In the genomic region with DNA sequence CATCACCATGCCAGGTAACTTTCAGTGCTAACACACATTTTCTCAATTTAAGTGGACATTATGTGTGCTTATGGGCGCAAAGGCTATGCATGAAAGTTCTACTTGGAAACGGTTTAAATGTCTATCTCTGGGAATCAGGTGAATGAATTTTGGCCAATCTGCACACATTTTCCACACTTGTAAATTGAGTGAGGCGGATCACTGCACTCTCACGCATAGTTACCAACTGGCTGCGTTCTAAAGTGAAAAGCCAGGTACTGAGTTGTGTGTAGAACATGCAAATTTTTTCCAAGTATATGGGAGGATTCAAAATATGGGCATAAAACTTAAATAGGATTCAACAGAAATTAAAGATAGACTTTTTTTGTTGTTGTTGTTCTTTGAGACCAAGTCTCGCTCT, we compare ENCODE assay signal across 35 cellular contexts.
DNase-seq lines count a peak whose midpoint lies in the region; ATAC-seq, FAIRE-seq and TF ChIP-seq lines count a peak whose summit lies in the region.
"Had no signal": no experiment of that assay in that cellular context is flagged by ENCODE, and none has a peak within 500 bp of the region (broad histone marks: within the 10 kb centered on the region; RNA-seq: fewer than 3 reads in every experiment).

No MANE protein-coding gene starts in this region.

- TF ChIP-seq CTCF in neural progenitor cell (IDR thresholded peaks at IDR 0.05) (no peak), thyroid gland (IDR thresholded peaks at IDR 0.05) (no peak), WTC11 (IDR thresholded peaks at IDR 0.05) (no peak), hepatocyte (IDR thresholded peaks at IDR 0.05; ENCODE audit: poor library complexity) (no peak)

- H3K36me3 Mint-ChIP-seq in neural progenitor cell: no peaks in the 10 kb centered on the region
- H3K36me3 Mint-ChIP-seq in WTC11: no peaks in the 10 kb centered on the region
- H3K36me3 Mint-ChIP-seq: CD14-positive monocyte; CD4-positive, alpha-beta memory T cell; CD4-positive, CD25-positive, alpha-beta regulatory T cell; CD8-positive, alpha-beta T cell had no signal

- H3K27me3 ChIP-seq in neural progenitor cell (no peaks in the 10 kb centered on the region), thyroid gland (no peaks in the 10 kb centered on the region), hepatocyte (no peaks in the 10 kb centered on the region)
- H3K27me3 ChIP-seq: BE2C; BLaER1; BLaER1 treated with 17β-estradiol and CSF1 and Interleukin-3, amounts not matched to agents 10 nM and 100 nM had no signal

- ATAC-seq in WTC11: no peak
- ATAC-seq: A549; CD8-positive, alpha-beta T cell had no signal

- no peak for DNase-seq in GM12891 (ENCODE audit: insufficient read length, low spot score)
- no peak for DNase-seq in neural progenitor cell (ENCODE audit: low spot score)
- peak; percentile 59 to 68 for DNase-seq in thyroid gland
- DNase-seq in WTC11 (ENCODE audit: low spot score): no peak
- no peak for DNase-seq in activated effector memory CD4-positive, alpha-beta T cell treated with anti-CD3 and anti-CD28 coated beads, Interleukin-2, amount 50 U/mL, for 16 hours
- DNase-seq in hepatocyte (ENCODE audit: low spot score): no peak
- DNase-seq: 8988T; ACHN; AML-193; BE2C; C1 segment of cervical spinal cord; Caco-2; Calu3; CD4-positive, alpha-beta memory T cell; CD4-positive, alpha-beta T cell; CD4-positive, CD25-positive, alpha-beta regulatory T cell; CD8-positive, alpha-beta memory T cell; CD8-positive, alpha-beta T cell; COR-L47; DMS 273 treated with DMSO at 0.1 percent for 48 hours; DMS153; DMS53; DMS79; DMS79 treated with DMSO at 0.1 percent for 48 hours; DND-41; EL had no signal

- peak; percentile 68 for FAIRE-seq in GM12891 (lab: Jason Lieb, UNC)
- FAIRE-seq: A204.1, A549, D721Med had no signal

- H2AFZ ChIP-seq in neural progenitor cell (replicated peaks) (peak overlapping the region; percentile 2), hepatocyte (no peak overlapping the region)

- peaks cover 2% of the 10 kb centered on the region for H3K27me3 Mint-ChIP-seq in neural progenitor cell (ENCODE audit: insufficient read depth, low read depth)
- no peaks in the 10 kb centered on the region; the same call in 1 of the 2 replicates for H3K27me3 Mint-ChIP-seq in WTC11 (ENCODE audit: low read depth)
- H3K27me3 Mint-ChIP-seq: B cell; CD4-positive, alpha-beta memory T cell; CD4-positive, alpha-beta T cell; CD4-positive, CD25-positive, alpha-beta regulatory T cell; CD8-positive, alpha-beta memory T cell had no signal

- POLR2A ChIA-PET in WTC11 (lab: Charles Lee): no interaction called here

- no peak overlapping the region for H3K4me3 Mint-ChIP-seq in neural progenitor cell
- no peak overlapping the region for H3K4me3 Mint-ChIP-seq in WTC11
- H3K4me3 Mint-ChIP-seq: B cell; CD14-positive monocyte; CD4-positive, alpha-beta memory T cell; CD4-positive, alpha-beta T cell; CD4-positive, CD25-positive, alpha-beta regulatory T cell; CD8-positive, alpha-beta memory T cell; CD8-positive, alpha-beta T cell had no signal

- TF ChIP-seq POLR2A in GM12891 (IDR thresholded peaks at IDR 0.05; ENCODE audit: low read depth, low read length) (no peak), thyroid gland (IDR thresholded peaks at IDR 0.05) (no peak)

- no peaks in the 10 kb centered on the region for H3K4me1 ChIP-seq in neural progenitor cell
- peaks cover 6 to 24% of the 10 kb centered on the region in 2 donors for H3K4me1 ChIP-seq in thyroid gland
- H3K4me1 ChIP-seq in hepatocyte (ENCODE audit: insufficient read depth): peaks cover 5% of the 10 kb centered on the region
- H3K4me1 ChIP-seq: Caco-2 had no signal

- 56 to 69% methylated on average over 6 of the region's 6 CpGs for WGBS in thyroid gland, 2 donors
- WGBS in hepatocyte (ENCODE audit: low lambda C conversion rate, missing lambda C conversion rate): 98% methylated on average over 6 of the region's 6 CpGs

- no peaks in the 10 kb centered on the region for H3K4me1 Mint-ChIP-seq in neural progenitor cell
- no peaks in the 10 kb centered on the region for H3K4me1 Mint-ChIP-seq in WTC11
- H3K4me1 Mint-ChIP-seq: CD14-positive monocyte had no signal

- H3K9me2 ChIP-seq in hepatocyte (replicated peaks; ENCODE audit: insufficient read depth): no peaks in the 10 kb centered on the region

- H3K4me2 ChIP-seq in neural progenitor cell: no peak overlapping the region
- no peak overlapping the region for H3K4me2 ChIP-seq in hepatocyte
- H3K4me2 ChIP-seq: A549 had no signal

- no peaks in the 10 kb centered on the region for H3K9me3 ChIP-seq in neural progenitor cell (ENCODE audit: low read depth)
- H3K9me3 ChIP-seq in thyroid gland: no peaks in the 10 kb centered on the region
- H3K9me3 ChIP-seq in hepatocyte (ENCODE audit: low read depth): no peaks in the 10 kb centered on the region
- H3K9me3 ChIP-seq: A549, BE2C, Caco-2 had no signal

- H3K4me3 ChIP-seq in neural progenitor cell (no peak overlapping the region), thyroid gland (replicated peaks in 1 of 3) (no peak overlapping the region), hepatocyte (no peak overlapping the region)
- H3K4me3 ChIP-seq: A549; BLaER1; BLaER1 treated with 17β-estradiol and CSF1 and Interleukin-3, amounts not matched to agents 10 nM and 100 nM had no signal

- H3K9ac ChIP-seq in neural progenitor cell: no peak overlapping the region
- H3K9ac ChIP-seq: BLaER1; BLaER1 treated with 17β-estradiol and CSF1 and Interleukin-3, amounts not matched to agents 10 nM and 100 nM had no signal

- no peak overlapping the region for H3K27ac Mint-ChIP-seq in neural progenitor cell
- no peak overlapping the region for H3K27ac Mint-ChIP-seq in WTC11
- H3K27ac Mint-ChIP-seq: B cell; CD4-positive, alpha-beta memory T cell; CD4-positive, alpha-beta T cell; CD4-positive, CD25-positive, alpha-beta regulatory T cell; CD8-positive, alpha-beta T cell had no signal

- no peaks in the 10 kb centered on the region for H3K36me3 ChIP-seq in neural progenitor cell
- no peaks in the 10 kb centered on the region for H3K36me3 ChIP-seq in thyroid gland
- no peaks in the 10 kb centered on the region for H3K36me3 ChIP-seq in hepatocyte (replicated peaks; ENCODE audit: insufficient read depth, low read depth)
- H3K36me3 ChIP-seq: BE2C; BLaER1; BLaER1 treated with 17β-estradiol and CSF1 and Interleukin-3, amounts not matched to agents 10 nM and 100 nM had no signal

- H3K79me2 ChIP-seq in neural progenitor cell (ENCODE audit: low read depth) (no peaks in the 10 kb centered on the region), hepatocyte (no peaks in the 10 kb centered on the region)

- H3K9me3 Mint-ChIP-seq in neural progenitor cell (no peaks in the 10 kb centered on the region), WTC11 (peaks cover 4% of the 10 kb centered on the region; the same call in 1 of the 2 replicates)
- H3K9me3 Mint-ChIP-seq: CD14-positive monocyte; CD8-positive, alpha-beta T cell had no signal

- H4K20me1 ChIP-seq in neural progenitor cell (ENCODE audit: low read depth) (no peaks in the 10 kb centered on the region), hepatocyte (ENCODE audit: insufficient read depth, poor library complexity, severe bottlenecking) (no peaks in the 10 kb centered on the region)
- H4K20me1 ChIP-seq: BLaER1; BLaER1 treated with 17β-estradiol and CSF1 and Interleukin-3, amounts not matched to agents 10 nM and 100 nM had no signal

- CTCF ChIA-PET in WTC11 (lab: Charles Lee): no interaction called here

- intact Hi-C loops in thyroid gland (cut with DNase I): no loop called here

- no peaks in the 10 kb centered on the region for H3F3A ChIP-seq in neural progenitor cell (ENCODE audit: low read depth)

- H3K27ac ChIP-seq in neural progenitor cell (no peak overlapping the region), thyroid gland (peak overlapping the region in 1 of 3 donors; percentile 14), hepatocyte (no peak overlapping the region)
- H3K27ac ChIP-seq: 22Rv1; A549; BLaER1; BLaER1 treated with 17β-estradiol and CSF1 and Interleukin-3, amounts not matched to agents 10 nM and 100 nM; C4-2B had no signal

TF ChIP-seq in GM12891, 5 proteins besides CTCF, POLR2A, EP300 and RAD21:
- TF ChIP-seq TAF1 (IDR thresholded peaks at IDR 0.05; ENCODE audit: low read depth, low read length): no peak
- TF ChIP-seq POLR2AphosphoS5 (IDR thresholded peaks at IDR 0.05; ENCODE audit: low read depth, low read length): no peak
- TF ChIP-seq SPI1 (IDR thresholded peaks at IDR 0.05; ENCODE audit: low read depth, low read length): no peak
- TF ChIP-seq PAX5 (IDR thresholded peaks at IDR 0.05; ENCODE audit: insufficient read depth, low read length, severe bottlenecking): no peak
- TF ChIP-seq POU2F2 (IDR thresholded peaks at IDR 0.05; ENCODE audit: low read depth, low read length): no peak
TF ChIP-seq in GM12891: peak in this region for 0.

TF ChIP-seq in WTC11, 78 proteins besides CTCF, POLR2A, EP300 and RAD21 (continues in another document):
- TF ChIP-seq, protein P1, sequence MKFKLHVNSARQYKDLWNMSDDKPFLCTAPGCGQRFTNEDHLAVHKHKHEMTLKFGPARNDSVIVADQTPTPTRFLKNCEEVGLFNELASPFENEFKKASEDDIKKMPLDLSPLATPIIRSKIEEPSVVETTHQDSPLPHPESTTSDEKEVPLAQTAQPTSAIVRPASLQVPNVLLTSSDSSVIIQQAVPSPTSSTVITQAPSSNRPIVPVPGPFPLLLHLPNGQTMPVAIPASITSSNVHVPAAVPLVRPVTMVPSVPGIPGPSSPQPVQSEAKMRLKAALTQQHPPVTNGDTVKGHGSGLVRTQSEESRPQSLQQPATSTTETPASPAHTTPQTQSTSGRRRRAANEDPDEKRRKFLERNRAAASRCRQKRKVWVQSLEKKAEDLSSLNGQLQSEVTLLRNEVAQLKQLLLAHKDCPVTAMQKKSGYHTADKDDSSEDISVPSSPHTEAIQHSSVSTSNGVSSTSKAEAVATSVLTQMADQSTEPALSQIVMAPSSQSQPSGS (CRISPR knock-in tag; IDR thresholded peaks at IDR 0.05; ENCODE audit: borderline replicate concordance, low read depth): no peak
- no peak for TF ChIP-seq TEAD1 (CRISPR knock-in tag; IDR thresholded peaks at IDR 0.05)

Comparison
In these comparisons a context has a peak if more than half of its experiments do, and no peak if none do; other contexts are left out.
1. DNase-seq: peak in thyroid gland (2 of 2); none in GM12891 (single experiment), neural progenitor cell (single experiment), WTC11 (single experiment), activated effector memory CD4-positive, alpha-beta T cell treated with anti-CD3 and anti-CD28 coated beads, Interleukin-2, amount 50 U/mL, for 16 hours (single experiment) and hepatocyte (single experiment).